In genomic region chr1:39153684-39154083, GRCh38 we compare ENCODE assay signal across 17 cellular contexts. TPM values are rescaled to one million over a fixed set of nuclear protein-coding genes. Genes with fewer than 3 reads are reported as not detected.
DNase-seq lines count a peak whose midpoint lies in the region; ATAC-seq and TF ChIP-seq lines count a peak whose summit lies in the region.
"Had no signal": no experiment of that assay in that cellular context is flagged by ENCODE, and none has a peak within 500 bp of the region (broad histone marks: within the 10 kb centered on the region; RNA-seq: fewer than 3 reads in every experiment).

No MANE protein-coding gene starts in this region.

- H3K9me3 ChIP-seq in left ventricle myocardium inferior (replicated peaks), result no peaks in the 10 kb centered on the region
- H3K9me3 ChIP-seq in heart left ventricle, result no peaks in the 10 kb centered on the region
- H3K9me3 ChIP-seq in duodenal mucosa (ENCODE audit: control insufficient read depth in 1 of 2, low read length in 2 of 2), result no peaks in the 10 kb centered on the region
- no peaks in the 10 kb centered on the region for H3K9me3 ChIP-seq in muscle layer of colon (ENCODE audit: low read length)

- 56 to 81% (median 67%) methylated on average over 2 of the region's 2 CpGs for WGBS in heart left ventricle, 4 donors

- H3K27ac ChIP-seq in left ventricle myocardium inferior (replicated peaks), result peak overlapping the region; percentile 10
- peak overlapping the region in 4 of 12 donors; percentile 28 to 74 (median 36) for H3K27ac ChIP-seq in heart left ventricle
- peak overlapping the region; percentile 10 for H3K27ac ChIP-seq in duodenal mucosa (ENCODE audit: low read depth, low read length)
- H3K27ac ChIP-seq in muscle layer of colon (ENCODE audit: low read depth, low read length), result peak overlapping the region; percentile 69

- H3K36me3 ChIP-seq in left ventricle myocardium inferior, result no peaks in the 10 kb centered on the region
- H3K36me3 ChIP-seq in heart left ventricle, result no peaks in the 10 kb centered on the region
- peaks cover 0 to 4% of the 10 kb centered on the region in 2 donors for H3K36me3 ChIP-seq in duodenal mucosa (ENCODE audit: control insufficient read depth in 1 of 2, insufficient read depth in 2 of 2, low read length in 2 of 2)
- H3K36me3 ChIP-seq in muscle layer of colon (ENCODE audit: insufficient read depth, low read length), result no peaks in the 10 kb centered on the region

- intact Hi-C loops in left ventricle myocardium inferior (cut with micrococcal nuclease) (no loop called here), heart left ventricle (cut with DNase I) (no loop called here)

- DNase-seq in left ventricle myocardium inferior (no peak), heart left ventricle (no peak), NCI-H524 (lab: John Stamatoyannopoulos, UW) (no peak), SIG-M5 (lab: John Stamatoyannopoulos, UW) (no peak), NCI-H146 treated with DMSO at 0.1 percent for 48 hours (lab: John Stamatoyannopoulos, UW; ENCODE audit: unreplicated experiment) (no peak)
- DNase-seq: activated CD4-positive, alpha-beta T cell treated with anti-CD3 and anti-CD28 coated beads, Interleukin-2, amount 50 U/mL, for 1 hour; activated T-cell treated with anti-CD3 and anti-CD28 coated beads, Interleukin-2, amount 50 U/mL, for 24 hours; cerebellar nuclear complex; hippocampal formation; NCI-H774; T1000 had no signal

- ATAC-seq in heart left ventricle, result no peak
- ATAC-seq in HG02759 (IDR thresholded peaks at IDR 0.05; ENCODE audit: unreplicated experiment), result no peak
- ATAC-seq: sciatic nerve; stimulated activated memory B cell treated with anti-CD40 and anti-IgM and Interleukin-4, amounts not matched to agents 10 μg/mL and 1 μg/mL and 100 μg/mL, for 72 hours had no signal

- H3K9ac ChIP-seq in duodenal mucosa (ENCODE audit: low read depth in 1 of 2, low read length in 2 of 2) (no peak overlapping the region), muscle layer of colon (ENCODE audit: low read length) (no peak overlapping the region)

- peaks cover 84% of the 10 kb centered on the region for H3K4me1 ChIP-seq in left ventricle myocardium inferior
- peaks cover 0 to 82% (median 59%) of the 10 kb centered on the region in 12 donors for H3K4me1 ChIP-seq in heart left ventricle
- peaks cover 20 to 28% of the 10 kb centered on the region in 2 donors for H3K4me1 ChIP-seq in duodenal mucosa (ENCODE audit: control insufficient read depth in 1 of 2, insufficient read depth in 2 of 2, low read length in 2 of 2)
- H3K4me1 ChIP-seq in muscle layer of colon (ENCODE audit: insufficient read depth, low read length), result peaks cover 64% of the 10 kb centered on the region

- TF ChIP-seq CTCF in left ventricle myocardium inferior (IDR thresholded peaks at IDR 0.05; ENCODE audit: borderline replicate concordance) (no peak), heart left ventricle (IDR thresholded peaks at IDR 0.05) (no peak)

- no peak overlapping the region for H3K4me3 ChIP-seq in left ventricle myocardium inferior
- no peak overlapping the region for H3K4me3 ChIP-seq in heart left ventricle
- no peak overlapping the region for H3K4me3 ChIP-seq in duodenal mucosa (ENCODE audit: low read depth in 1 of 2, low read length in 2 of 2)
- no peak overlapping the region for H3K4me3 ChIP-seq in muscle layer of colon (ENCODE audit: low read depth in 1 of 2, low read length in 2 of 2)
- H3K4me3 ChIP-seq: lung had no signal

- no peaks in the 10 kb centered on the region for H3K27me3 ChIP-seq in left ventricle myocardium inferior (ENCODE audit: low read depth)
- no peaks in the 10 kb centered on the region for H3K27me3 ChIP-seq in heart left ventricle
- H3K27me3 ChIP-seq in duodenal mucosa (ENCODE audit: control insufficient read depth in 1 of 2, insufficient read depth in 2 of 2, low read length in 2 of 2), result no peaks in the 10 kb centered on the region
- H3K27me3 ChIP-seq in muscle layer of colon (ENCODE audit: control insufficient read depth in 1 of 2, insufficient read depth in 2 of 2, low read length in 2 of 2), result no peaks in the 10 kb centered on the region

- TF ChIP-seq POLR2A in heart left ventricle (IDR thresholded peaks at IDR 0.05), result no peak

RNA-seq across cellular contexts. Expression of gene MACF1, which starts 50.8 kb away (rescaled TPM):
- total RNA-seq in left ventricle myocardium inferior (181 TPM), heart left ventricle (100 to 1,000 TPM; 183 to 436 (median 290) TPM)
- 100 to 1,000 TPM; 102 to 120 TPM for polyA plus RNA-seq in heart left ventricle
